1 cellular context compared by ENCODE assay signal in the genomic region with DNA sequence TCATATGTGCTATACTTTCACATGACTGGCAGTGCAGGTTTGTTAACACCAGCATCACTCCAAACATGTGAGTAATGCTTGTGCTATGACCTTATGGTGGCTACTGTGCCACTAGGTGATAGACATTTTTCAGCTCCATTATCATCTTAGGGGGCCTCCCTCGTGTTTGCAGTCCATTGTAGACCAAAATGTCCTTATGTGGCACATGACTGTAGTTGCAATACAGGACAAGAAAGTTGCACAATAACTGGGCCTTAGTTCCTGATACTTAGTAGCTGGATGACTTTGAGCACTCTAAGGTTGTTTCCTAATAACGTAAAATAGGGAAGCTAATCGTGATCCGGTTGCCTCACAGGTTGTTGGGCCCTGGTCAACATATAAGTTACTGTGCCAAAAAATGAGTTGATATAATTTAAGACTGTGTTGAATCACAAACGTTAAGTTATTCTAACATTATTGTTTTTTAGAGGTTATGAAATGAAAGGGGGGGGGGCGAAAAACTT.
TF ChIP-seq lines count a peak whose summit lies in the region.

No MANE protein-coding gene starts in this region.

TF ChIP-seq in HepG2, 621 proteins besides CTCF, POLR2A, EP300 and RAD21 (continued from another document and continues in another):
- TF ChIP-seq, protein P1, sequence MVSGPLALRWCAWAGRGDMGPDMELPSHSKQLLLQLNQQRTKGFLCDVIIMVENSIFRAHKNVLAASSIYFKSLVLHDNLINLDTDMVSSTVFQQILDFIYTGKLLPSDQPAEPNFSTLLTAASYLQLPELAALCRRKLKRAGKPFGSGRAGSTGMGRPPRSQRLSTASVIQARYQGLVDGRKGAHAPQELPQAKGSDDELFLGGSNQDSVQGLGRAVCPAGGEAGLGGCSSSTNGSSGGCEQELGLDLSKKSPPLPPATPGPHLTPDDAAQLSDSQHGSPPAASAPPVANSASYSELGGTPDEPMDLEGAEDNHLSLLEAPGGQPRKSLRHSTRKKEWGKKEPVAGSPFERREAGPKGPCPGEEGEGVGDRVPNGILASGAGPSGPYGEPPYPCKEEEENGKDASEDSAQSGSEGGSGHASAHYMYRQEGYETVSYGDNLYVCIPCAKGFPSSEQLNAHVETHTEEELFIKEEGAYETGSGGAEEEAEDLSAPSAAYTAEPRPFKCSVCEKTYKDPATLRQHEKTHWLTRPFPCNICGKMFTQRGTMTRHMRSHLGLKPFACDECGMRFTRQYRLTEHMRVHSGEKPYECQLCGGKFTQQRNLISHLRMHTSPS (CRISPR knock-in tag; IDR thresholded peaks at IDR 0.05; ENCODE audit: low read depth): no peak
- TF ChIP-seq FOXA3 (CRISPR knock-in tag; IDR thresholded peaks at IDR 0.05) (no peak; the same call in 1 of the 2 replicates), XRCC5 (optimal IDR thresholded peaks at IDR 0.05; ENCODE audit: low read length) (no peak), PATZ1 (CRISPR knock-in tag; IDR thresholded peaks at IDR 0.05) (no peak), TFE3 (CRISPR knock-in tag; IDR thresholded peaks at IDR 0.05) (peak; percentile 83), TMF1 (CRISPR knock-in tag; IDR thresholded peaks at IDR 0.05; ENCODE audit: low read depth) (no peak), MAFF (IDR thresholded peaks at IDR 0.05; ENCODE audit: low read depth, low read length) (peak; percentile 18; the same call in 1 of the 2 replicates), SOX5 (CRISPR knock-in tag; IDR thresholded peaks at IDR 0.05; ENCODE audit: borderline replicate concordance) (peak; percentile 78), NPAS2 (CRISPR knock-in tag; IDR thresholded peaks at IDR 0.05; ENCODE audit: borderline replicate concordance) (no peak), ZNF562 (CRISPR knock-in tag; IDR thresholded peaks at IDR 0.05; ENCODE audit: borderline replicate concordance) (no peak), CHD4 (IDR thresholded peaks at IDR 0.05; ENCODE audit: borderline replicate concordance, low read length) (0 out of 2 replicates have a peak, but pooled peaks have one; percentile 56), PHF5A (CRISPR knock-in tag; IDR thresholded peaks at IDR 0.05; ENCODE audit: low read depth, unreplicated experiment) (no peak), HNF1A (IDR thresholded peaks at IDR 0.05; ENCODE audit: low read depth) (no peak), HNF1A (CRISPR knock-in tag; IDR thresholded peaks at IDR 0.05; ENCODE audit: borderline replicate concordance) (no peak), ZNF589 (CRISPR knock-in tag; conservative IDR thresholded peaks at IDR 0.05) (no peak), SSRP1 (CRISPR knock-in tag; IDR thresholded peaks at IDR 0.05) (no peak), ZFP82 (CRISPR knock-in tag; IDR thresholded peaks at IDR 0.05; ENCODE audit: borderline replicate concordance) (no peak), ZFP41 (CRISPR knock-in tag; IDR thresholded peaks at IDR 0.05; ENCODE audit: borderline replicate concordance) (no peak), SNAPC2 (CRISPR knock-in tag; IDR thresholded peaks at IDR 0.05) (no peak), RNF2 (conservative IDR thresholded peaks at IDR 0.05; ENCODE audit: low read depth) (no peak), BORCS8-MEF2B (CRISPR knock-in tag; IDR thresholded peaks at IDR 0.05) (no peak), HBP1 (CRISPR knock-in tag; IDR thresholded peaks at IDR 0.05; ENCODE audit: low read depth) (peak; percentile 5; the same call in 1 of the 2 replicates), MLLT10 (CRISPR knock-in tag; IDR thresholded peaks at IDR 0.05) (no peak), LBX2 (CRISPR knock-in tag; IDR thresholded peaks at IDR 0.05; ENCODE audit: borderline replicate concordance) (no peak)
- TF ChIP-seq, protein P2, sequence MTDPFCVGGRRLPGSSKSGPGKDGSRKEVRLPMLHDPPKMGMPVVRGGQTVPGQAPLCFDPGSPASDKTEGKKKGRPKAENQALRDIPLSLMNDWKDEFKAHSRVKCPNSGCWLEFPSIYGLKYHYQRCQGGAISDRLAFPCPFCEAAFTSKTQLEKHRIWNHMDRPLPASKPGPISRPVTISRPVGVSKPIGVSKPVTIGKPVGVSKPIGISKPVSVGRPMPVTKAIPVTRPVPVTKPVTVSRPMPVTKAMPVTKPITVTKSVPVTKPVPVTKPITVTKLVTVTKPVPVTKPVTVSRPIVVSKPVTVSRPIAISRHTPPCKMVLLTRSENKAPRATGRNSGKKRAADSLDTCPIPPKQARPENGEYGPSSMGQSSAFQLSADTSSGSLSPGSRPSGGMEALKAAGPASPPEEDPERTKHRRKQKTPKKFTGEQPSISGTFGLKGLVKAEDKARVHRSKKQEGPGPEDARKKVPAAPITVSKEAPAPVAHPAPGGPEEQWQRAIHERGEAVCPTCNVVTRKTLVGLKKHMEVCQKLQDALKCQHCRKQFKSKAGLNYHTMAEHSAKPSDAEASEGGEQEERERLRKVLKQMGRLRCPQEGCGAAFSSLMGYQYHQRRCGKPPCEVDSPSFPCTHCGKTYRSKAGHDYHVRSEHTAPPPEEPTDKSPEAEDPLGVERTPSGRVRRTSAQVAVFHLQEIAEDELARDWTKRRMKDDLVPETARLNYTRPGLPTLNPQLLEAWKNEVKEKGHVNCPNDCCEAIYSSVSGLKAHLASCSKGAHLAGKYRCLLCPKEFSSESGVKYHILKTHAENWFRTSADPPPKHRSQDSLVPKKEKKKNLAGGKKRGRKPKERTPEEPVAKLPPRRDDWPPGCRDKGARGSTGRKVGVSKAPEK (CRISPR knock-in tag; IDR thresholded peaks at IDR 0.05; ENCODE audit: borderline replicate concordance): no peak
- TF ChIP-seq, protein P3, sequence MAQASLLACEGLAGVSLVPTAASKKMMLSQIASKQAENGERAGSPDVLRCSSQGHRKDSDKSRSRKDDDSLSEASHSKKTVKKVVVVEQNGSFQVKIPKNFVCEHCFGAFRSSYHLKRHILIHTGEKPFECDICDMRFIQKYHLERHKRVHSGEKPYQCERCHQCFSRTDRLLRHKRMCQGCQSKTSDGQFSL (CRISPR knock-in tag; IDR thresholded peaks at IDR 0.05): no peak
- TF ChIP-seq, protein P4, sequence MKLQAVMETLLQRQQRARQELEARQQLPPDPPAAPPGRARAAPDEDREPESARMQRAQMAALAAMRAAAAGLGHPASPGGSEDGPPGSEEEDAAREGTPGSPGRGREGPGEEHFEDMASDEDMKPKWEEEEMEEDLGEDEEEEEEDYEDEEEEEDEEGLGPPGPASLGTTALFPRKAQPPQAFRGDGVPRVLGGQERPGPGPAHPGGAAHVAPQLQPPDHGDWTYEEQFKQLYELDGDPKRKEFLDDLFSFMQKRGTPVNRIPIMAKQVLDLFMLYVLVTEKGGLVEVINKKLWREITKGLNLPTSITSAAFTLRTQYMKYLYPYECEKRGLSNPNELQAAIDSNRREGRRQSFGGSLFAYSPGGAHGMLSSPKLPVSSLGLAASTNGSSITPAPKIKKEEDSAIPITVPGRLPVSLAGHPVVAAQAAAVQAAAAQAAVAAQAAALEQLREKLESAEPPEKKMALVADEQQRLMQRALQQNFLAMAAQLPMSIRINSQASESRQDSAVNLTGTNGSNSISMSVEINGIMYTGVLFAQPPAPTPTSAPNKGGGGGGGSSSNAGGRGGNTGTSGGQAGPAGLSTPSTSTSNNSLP (IDR thresholded peaks at IDR 0.05; ENCODE audit: low read depth, low read length): peak; percentile 31; the same call in 1 of the 2 replicates
- TF ChIP-seq, protein P5, sequence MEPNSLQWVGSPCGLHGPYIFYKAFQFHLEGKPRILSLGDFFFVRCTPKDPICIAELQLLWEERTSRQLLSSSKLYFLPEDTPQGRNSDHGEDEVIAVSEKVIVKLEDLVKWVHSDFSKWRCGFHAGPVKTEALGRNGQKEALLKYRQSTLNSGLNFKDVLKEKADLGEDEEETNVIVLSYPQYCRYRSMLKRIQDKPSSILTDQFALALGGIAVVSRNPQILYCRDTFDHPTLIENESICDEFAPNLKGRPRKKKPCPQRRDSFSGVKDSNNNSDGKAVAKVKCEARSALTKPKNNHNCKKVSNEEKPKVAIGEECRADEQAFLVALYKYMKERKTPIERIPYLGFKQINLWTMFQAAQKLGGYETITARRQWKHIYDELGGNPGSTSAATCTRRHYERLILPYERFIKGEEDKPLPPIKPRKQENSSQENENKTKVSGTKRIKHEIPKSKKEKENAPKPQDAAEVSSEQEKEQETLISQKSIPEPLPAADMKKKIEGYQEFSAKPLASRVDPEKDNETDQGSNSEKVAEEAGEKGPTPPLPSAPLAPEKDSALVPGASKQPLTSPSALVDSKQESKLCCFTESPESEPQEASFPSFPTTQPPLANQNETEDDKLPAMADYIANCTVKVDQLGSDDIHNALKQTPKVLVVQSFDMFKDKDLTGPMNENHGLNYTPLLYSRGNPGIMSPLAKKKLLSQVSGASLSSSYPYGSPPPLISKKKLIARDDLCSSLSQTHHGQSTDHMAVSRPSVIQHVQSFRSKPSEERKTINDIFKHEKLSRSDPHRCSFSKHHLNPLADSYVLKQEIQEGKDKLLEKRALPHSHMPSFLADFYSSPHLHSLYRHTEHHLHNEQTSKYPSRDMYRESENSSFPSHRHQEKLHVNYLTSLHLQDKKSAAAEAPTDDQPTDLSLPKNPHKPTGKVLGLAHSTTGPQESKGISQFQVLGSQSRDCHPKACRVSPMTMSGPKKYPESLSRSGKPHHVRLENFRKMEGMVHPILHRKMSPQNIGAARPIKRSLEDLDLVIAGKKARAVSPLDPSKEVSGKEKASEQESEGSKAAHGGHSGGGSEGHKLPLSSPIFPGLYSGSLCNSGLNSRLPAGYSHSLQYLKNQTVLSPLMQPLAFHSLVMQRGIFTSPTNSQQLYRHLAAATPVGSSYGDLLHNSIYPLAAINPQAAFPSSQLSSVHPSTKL (CRISPR knock-in tag; IDR thresholded peaks at IDR 0.05): peak; percentile 40
- TF ChIP-seq, protein P6, sequence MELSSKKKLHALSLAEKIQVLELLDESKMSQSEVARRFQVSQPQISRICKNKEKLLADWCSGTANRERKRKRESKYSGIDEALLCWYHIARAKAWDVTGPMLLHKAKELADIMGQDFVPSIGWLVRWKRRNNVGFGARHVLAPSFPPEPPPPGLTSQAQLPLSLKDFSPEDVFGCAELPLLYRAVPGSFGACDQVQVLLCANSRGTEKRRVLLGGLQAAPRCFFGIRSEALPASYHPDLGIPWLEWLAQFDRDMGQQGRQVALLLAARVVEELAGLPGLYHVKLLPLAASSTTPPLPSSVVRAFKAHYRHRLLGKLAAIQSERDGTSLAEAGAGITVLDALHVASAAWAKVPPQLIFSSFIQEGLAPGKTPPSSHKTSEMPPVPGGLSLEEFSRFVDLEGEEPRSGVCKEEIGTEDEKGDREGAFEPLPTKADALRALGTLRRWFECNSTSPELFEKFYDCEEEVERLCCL (CRISPR knock-in tag; IDR thresholded peaks at IDR 0.05; ENCODE audit: borderline replicate concordance): no peak
